ENCODE assay signal across 34 cellular contexts in genomic region chr4:121765941-121766538, GRCh38. TPM values are rescaled to one million over a fixed set of nuclear protein-coding genes. Genes with fewer than 3 reads are reported as not detected.
DNase-seq lines count a peak whose midpoint lies in the region; ATAC-seq, FAIRE-seq and TF ChIP-seq lines count a peak whose summit lies in the region.
"Had no signal": no experiment of that assay in that cellular context is flagged by ENCODE, and none has a peak within 500 bp of the region (broad histone marks: within the 10 kb centered on the region; RNA-seq: fewer than 3 reads in every experiment).

No MANE protein-coding gene starts in this region.

- no peak for TF ChIP-seq RAD21 in K562 (CRISPR knock-in tag; conservative IDR thresholded peaks at IDR 0.05 in 1 of 2, IDR thresholded peaks at IDR 0.05 in 1 of 2)

- CTCF ChIA-PET in K562 (lab: Yijun Ruan, JAX; ENCODE audit: low intra/inter-chr PET ratio): no interaction called here
- CTCF ChIA-PET in A673 (lab: Charles Lee): no interaction called here

- H3K79me2 ChIP-seq in K562 (ENCODE audit: control insufficient read depth, insufficient read depth, low read length) (no peaks in the 10 kb centered on the region), parathyroid adenoma (no peaks in the 10 kb centered on the region)

- no peak for TF ChIP-seq POLR2A in K562 (conservative IDR thresholded peaks at IDR 0.05)
- no peak for TF ChIP-seq POLR2A in gastrocnemius medialis (IDR thresholded peaks at IDR 0.05)

- H3K27ac ChIP-seq in K562 (ENCODE audit: extremely low read depth, low read depth, low read length) (no peak overlapping the region), iPS-18a (ENCODE audit: low read length) (no peak overlapping the region), parathyroid adenoma (no peak overlapping the region), gastrocnemius medialis (no peak overlapping the region), A673 (ENCODE audit: low read depth, low read length, poor library complexity, severe bottlenecking) (no peak overlapping the region)
- H3K27ac ChIP-seq: BLaER1 treated with 17β-estradiol and CSF1 and Interleukin-3, amounts not matched to agents 10 nM and 100 nM; Peyer's patch; right atrium auricular region; upper lobe of left lung had no signal

- H3K9me1 ChIP-seq in K562 (ENCODE audit: control insufficient read depth, insufficient read depth, low read length): no peaks in the 10 kb centered on the region

- H4K20me1 ChIP-seq in K562 (replicated peaks; ENCODE audit: control insufficient read depth, insufficient read depth, low read length): no peaks in the 10 kb centered on the region
- H4K20me1 ChIP-seq: BLaER1 treated with 17β-estradiol and CSF1 and Interleukin-3, amounts not matched to agents 10 nM and 100 nM had no signal

- in situ Hi-C loops in K562 (cut with MboI) (no loop called here), gastrocnemius medialis (cut with MboI; ENCODE audit: low sequenced_read_pairs in 4 of 4) (no loop called here)

- H3K9me3 ChIP-seq in K562 (replicated peaks; ENCODE audit: control insufficient read depth, insufficient read depth, low read depth, low read length): no peaks in the 10 kb centered on the region
- no peaks in the 10 kb centered on the region for H3K9me3 ChIP-seq in iPS-18a (ENCODE audit: control insufficient read depth, low read depth, low read length)
- H3K9me3 ChIP-seq in parathyroid adenoma (ENCODE audit: control insufficient read depth, low read length): no peaks in the 10 kb centered on the region
- H3K9me3 ChIP-seq in gastrocnemius medialis: no peaks in the 10 kb centered on the region
- no peaks in the 10 kb centered on the region for H3K9me3 ChIP-seq in A673 (ENCODE audit: low read depth, low read length, poor library complexity, severe bottlenecking)
- H3K9me3 ChIP-seq: Caco-2, Peyer's patch, right atrium auricular region, upper lobe of left lung had no signal

- H3K36me3 ChIP-seq in K562 (ENCODE audit: control insufficient read depth, insufficient read depth, low read length) (no peaks in the 10 kb centered on the region), iPS-18a (ENCODE audit: control insufficient read depth, low read depth, low read length) (no peaks in the 10 kb centered on the region), parathyroid adenoma (ENCODE audit: control insufficient read depth, insufficient read depth, low read length) (no peaks in the 10 kb centered on the region), gastrocnemius medialis (no peaks in the 10 kb centered on the region), A673 (ENCODE audit: insufficient read depth, low read length, poor library complexity, severe bottlenecking) (no peaks in the 10 kb centered on the region)
- H3K36me3 ChIP-seq: BLaER1 treated with 17β-estradiol and CSF1 and Interleukin-3, amounts not matched to agents 10 nM and 100 nM; Peyer's patch; right atrium auricular region; upper lobe of left lung had no signal

- H3K9ac ChIP-seq in K562 (ENCODE audit: insufficient read depth in 1 of 2, low read depth in 2 of 2, low read length in 2 of 2) (no peak overlapping the region), iPS-18a (ENCODE audit: low read length) (no peak overlapping the region), parathyroid adenoma (no peak overlapping the region)
- H3K9ac ChIP-seq: BLaER1 treated with 17β-estradiol and CSF1 and Interleukin-3, amounts not matched to agents 10 nM and 100 nM had no signal

- H3K4me2 ChIP-seq in K562 (ENCODE audit: insufficient read depth, low read length) (no peak overlapping the region), parathyroid adenoma (ENCODE audit: low read length) (no peak overlapping the region)
- H3K4me2 ChIP-seq: BLaER1 treated with 17β-estradiol and CSF1 and Interleukin-3, amounts not matched to agents 10 nM and 100 nM had no signal

- intact Hi-C loops in K562 (cut with micrococcal nuclease): no loop called here
- intact Hi-C loops in gastrocnemius medialis (cut with DNase I; ENCODE audit: low total_unique reads): no loop called here
- intact Hi-C loops in A673 (cut with micrococcal nuclease; ENCODE audit: unreplicated experiment): no loop called here

- ATAC-seq in K562 (peak; percentile 53), gastrocnemius medialis (no peak)

- TF ChIP-seq CTCF in K562 (IDR thresholded peaks at IDR 0.05 in 2 of 3, conservative IDR thresholded peaks at IDR 0.05 in 1 of 3; ENCODE audit: insufficient read depth in 2 of 3, low read depth in 1 of 3, low read length in 3 of 3): no peak
- no peak for TF ChIP-seq CTCF in parathyroid adenoma (IDR thresholded peaks at IDR 0.05)
- TF ChIP-seq CTCF in gastrocnemius medialis (IDR thresholded peaks at IDR 0.05 in 4 of 5, conservative IDR thresholded peaks at IDR 0.05 in 1 of 5): no peak
- no peak for TF ChIP-seq CTCF in A673 (conservative IDR thresholded peaks at IDR 0.05; ENCODE audit: low read depth, low read length)

- TF ChIP-seq EP300 in K562 (IDR thresholded peaks at IDR 0.05; ENCODE audit: low read length): no peak

- FAIRE-seq in HTR-8/SVneo (lab: Jason Lieb, UNC) (peak; percentile 57), K562 (lab: Jason Lieb, UNC) (no peak)
- FAIRE-seq: bronchial epithelial cell, colon, small intestine had no signal

- POLR2A ChIA-PET in K562 (lab: Yijun Ruan, JAX): interaction anchor here (0.6 to 0.7 kb wide), 2 partner anchors 13 to 54 kb away, joined by 3 to 5 read pairs; no protein-coding TSS in a partner anchor
- POLR2A ChIA-PET in A673 (lab: Charles Lee; ENCODE audit: low non-redundant PET): no interaction called here

- H3K4me1 ChIP-seq in K562 (replicated peaks in 1 of 2; ENCODE audit: control insufficient read depth in 2 of 2, insufficient read depth in 2 of 2, low read length in 2 of 2) (peaks cover 0 to 10% of the 10 kb centered on the region in 2 experiments; a peak in 2 of 5 replicates), iPS-18a (ENCODE audit: control insufficient read depth, low read depth, low read length) (peaks cover 11% of the 10 kb centered on the region), parathyroid adenoma (no peaks in the 10 kb centered on the region), gastrocnemius medialis (peaks cover 0 to 4% of the 10 kb centered on the region in 2 donors), A673 (ENCODE audit: insufficient read depth, low read length, poor library complexity, severe bottlenecking) (no peaks in the 10 kb centered on the region)
- H3K4me1 ChIP-seq: BLaER1 treated with 17β-estradiol and CSF1 and Interleukin-3, amounts not matched to agents 10 nM and 100 nM; Caco-2 had no signal

- DNase-seq in HTR-8/SVneo (ENCODE audit: insufficient read length, low spot score) (no peak), K562 (ENCODE audit: extremely low read depth in 1 of 4, low spot score in 3 of 4) (no peak), gastrocnemius medialis (no peak), A673 (ENCODE audit: low spot score) (no peak), NCI-H2171 treated with DMSO at 0.1 percent for 48 hours (lab: John Stamatoyannopoulos, UW) (no peak)
- DNase-seq: activated CD4-positive, alpha-beta T cell treated with anti-CD3 and anti-CD28 coated beads for 4 hours; activated CD8-positive, alpha-beta memory T cell treated with anti-CD3 and anti-CD28 coated beads for 24 hours; activated effector memory CD4-positive, alpha-beta T cell treated with Interleukin-2 at 50 U/mL for 16 hours; activated T-cell treated with anti-CD3 and anti-CD28 coated beads for 4 hours; Caco-2; DMS79; effector CD8-positive, alpha-beta T cell; GF-D8; Kasumi-1; midbrain; naive B cell; NCI-H1417; NCI-H2029 treated with DMSO at 0.1 percent for 48 hours; NCI-H526; occipital lobe; Peyer's patch; SHP77; small intestine; stimulated activated naive CD4-positive, alpha-beta T cell; upper lobe of left lung had no signal

- no peak overlapping the region for H2AFZ ChIP-seq in K562 (ENCODE audit: low read depth, low read length)
- H2AFZ ChIP-seq in parathyroid adenoma: peak overlapping the region; percentile 75

- no peak overlapping the region for H3K4me3 ChIP-seq in K562
- H3K4me3 ChIP-seq in iPS-18a (ENCODE audit: low read length): peak overlapping the region; percentile 77
- no peak overlapping the region for H3K4me3 ChIP-seq in parathyroid adenoma (ENCODE audit: low read depth, low read length)
- no peak overlapping the region for H3K4me3 ChIP-seq in gastrocnemius medialis
- no peak overlapping the region for H3K4me3 ChIP-seq in A673 (ENCODE audit: low read depth, low read length, poor library complexity, severe bottlenecking)
- H3K4me3 ChIP-seq: BLaER1 treated with 17β-estradiol and CSF1 and Interleukin-3, amounts not matched to agents 10 nM and 100 nM had no signal

- WGBS in K562 (ENCODE audit: insufficient coverage, low coverage, missing lambda C conversion rate): 12% methylated on average over 9 of the region's 9 CpGs

- BruUV-seq in K562 (replicated peaks; lab: Mats Ljungman, UMichigan) (no TSS peak), A673 (replicated peaks; lab: Mats Ljungman, UMichigan) (no TSS peak)

- H3K27me3 ChIP-seq in K562 (ENCODE audit: control insufficient read depth in 2 of 2, insufficient read depth in 2 of 2, low read length in 2 of 2) (peaks cover 41 to 55% of the 10 kb centered on the region in 2 experiments), iPS-18a (ENCODE audit: control insufficient read depth, insufficient read depth, low read length) (peaks cover 64% of the 10 kb centered on the region), parathyroid adenoma (ENCODE audit: control insufficient read depth, insufficient read depth, low read length) (no peaks in the 10 kb centered on the region), gastrocnemius medialis (peaks cover 5 to 30% (median 18%) of the 10 kb centered on the region in 3 donors), A673 (replicated peaks; ENCODE audit: insufficient read depth, low read depth, low read length, poor library complexity) (peaks cover 5% of the 10 kb centered on the region)
- H3K27me3 ChIP-seq: BLaER1 treated with 17β-estradiol and CSF1 and Interleukin-3, amounts not matched to agents 10 nM and 100 nM; right atrium auricular region had no signal

RNA-seq across cellular contexts. Expression of gene SMIM43, which starts 1.1 kb away (rescaled TPM):
- total RNA-seq in K562 (2011; cell fraction: chromatin; rRNA removed; ENCODE audit: low replicate concordance): not detected in 2 replicates
- total RNA-seq in K562 (2011; cell fraction: nucleolus; rRNA removed): not detected in 2 replicates
- total RNA-seq in K562 (2011; cell fraction: nucleoplasm; rRNA removed): not detected in 2 replicates
- not detected in 2 replicates for total RNA-seq in K562 (2014; rRNA removed)
- not detected in 2 replicates for total RNA-seq in K562 (2014; rRNA removed; fragmentation: Illumina TruSeq; extraction: Trizol)
- not detected in 2 replicates for total RNA-seq in K562 (2015; rRNA removed; fragmentation: Illumina TruSeq; extraction: Trizol)
- total RNA-seq in K562 (2021): not detected in 2 replicates
- polyA plus RNA-seq in K562 (2011; rRNA removed): not detected in 2 replicates
- polyA plus RNA-seq in K562 (2011; cell fraction: cytosol; rRNA removed): not detected in 2 replicates
- not detected in 2 replicates for polyA plus RNA-seq in K562 (2011; cell fraction: nucleus; rRNA removed)
- not detected in 2 replicates for polyA plus RNA-seq in K562 (2012)
- not detected in 2 replicates for polyA plus RNA-seq in K562 (2014; fragmentation: Illumina TruSeq; extraction: Trizol)
- polyA plus RNA-seq in K562 (2014; fragmentation: Nextera tagmentation; extraction: Ambion mirVana): not detected
- not detected in 2 replicates for polyA plus RNA-seq in K562 (2014; rRNA removed)
- not detected in 2 replicates for polyA minus RNA-seq in K562 (2011; rRNA and poly(A)+ RNA removed)
- polyA minus RNA-seq in K562 (2011; cell fraction: cytosol; rRNA and poly(A)+ RNA removed): not detected in 2 replicates
- not detected in 2 replicates for polyA minus RNA-seq in K562 (2011; cell fraction: nucleus; rRNA and poly(A)+ RNA removed)
- not detected for total RNA-seq in gastrocnemius medialis
- total RNA-seq in A673 (2021): 0.37 and 0.45 TPM in 2 replicates
- total RNA-seq: Caco-2, HT1080, kidney epithelial cell, lower leg skin, Peyer's patch, right atrium auricular region, upper lobe of left lung had no signal

RNA-seq across cellular contexts. Expression of gene EXOSC9, which starts 35.1 kb away (rescaled TPM):
- total RNA-seq in K562 (2011; cell fraction: chromatin; rRNA removed; ENCODE audit: low replicate concordance): 51.5 and 75.8 TPM in 2 replicates
- 31.0 and 31.2 TPM in 2 replicates for total RNA-seq in K562 (2011; cell fraction: nucleolus; rRNA removed)
- total RNA-seq in K562 (2011; cell fraction: nucleoplasm; rRNA removed): 29.8 and 46.2 TPM in 2 replicates
- total RNA-seq in K562 (2014; rRNA removed) (70.2 and 89.5 TPM in 2 replicates), K562 (2014; rRNA removed; fragmentation: Illumina TruSeq; extraction: Trizol) (118 and 143 TPM in 2 replicates), K562 (2015; rRNA removed; fragmentation: Illumina TruSeq; extraction: Trizol) (103 and 111 TPM in 2 replicates), K562 (2021) (64.7 and 68.0 TPM in 2 replicates), gastrocnemius medialis (10 to 100 TPM; 13.4 to 28.8 (median 19.9) TPM), A673 (2021) (79.0 and 79.8 TPM in 2 replicates)
- polyA plus RNA-seq in K562 (2011; rRNA removed) (92.7 and 115 TPM in 2 replicates), K562 (2014; fragmentation: Illumina TruSeq; extraction: Trizol) (121 and 130 TPM in 2 replicates), K562 (2014; fragmentation: Nextera tagmentation; extraction: Ambion mirVana) (100 to 1,000 TPM; 157 to 166 TPM), K562 (2014; rRNA removed) (100 and 105 TPM in 2 replicates)
- 22.9 and 38.9 TPM in 2 replicates for polyA plus RNA-seq in K562 (2011; cell fraction: cytosol; rRNA removed)
- 47.5 and 67.6 TPM in 2 replicates for polyA plus RNA-seq in K562 (2011; cell fraction: nucleus; rRNA removed)
- polyA plus RNA-seq in K562 (2012): 50.3 and 74.6 TPM in 2 replicates
- polyA minus RNA-seq in K562 (2011; rRNA and poly(A)+ RNA removed): 114 and 134 TPM in 2 replicates
- polyA minus RNA-seq in K562 (2011; cell fraction: cytosol; rRNA and poly(A)+ RNA removed): 31.6 and 57.5 TPM in 2 replicates
- 42.5 and 63.4 TPM in 2 replicates for polyA minus RNA-seq in K562 (2011; cell fraction: nucleus; rRNA and poly(A)+ RNA removed)

RNA-seq across cellular contexts. Expression of gene CCNA2, which starts 57.6 kb away (rescaled TPM):
- 15.4 and 28.6 TPM in 2 replicates for total RNA-seq in K562 (2011; cell fraction: chromatin; rRNA removed; ENCODE audit: low replicate concordance)
- 22.8 and 24.7 TPM in 2 replicates for total RNA-seq in K562 (2011; cell fraction: nucleolus; rRNA removed)
- 26.8 and 30.0 TPM in 2 replicates for total RNA-seq in K562 (2011; cell fraction: nucleoplasm; rRNA removed)
- 154 and 173 TPM in 2 replicates for total RNA-seq in K562 (2014; rRNA removed)
- 197 and 225 TPM in 2 replicates for total RNA-seq in K562 (2014; rRNA removed; fragmentation: Illumina TruSeq; extraction: Trizol)
- total RNA-seq in K562 (2015; rRNA removed; fragmentation: Illumina TruSeq; extraction: Trizol): 174 and 190 TPM in 2 replicates
- 147 TPM in 2 replicates for total RNA-seq in K562 (2021)
- polyA plus RNA-seq in K562 (2011; rRNA removed): 141 and 192 TPM in 2 replicates
- 89.4 and 97.5 TPM in 2 replicates for polyA plus RNA-seq in K562 (2011; cell fraction: cytosol; rRNA removed)
- 36.4 and 53.0 TPM in 2 replicates for polyA plus RNA-seq in K562 (2011; cell fraction: nucleus; rRNA removed)
- 99.1 and 103 TPM in 2 replicates for polyA plus RNA-seq in K562 (2012)
- polyA plus RNA-seq in K562 (2014; fragmentation: Illumina TruSeq; extraction: Trizol): 162 and 194 TPM in 2 replicates
- 10 to 100 TPM; 37.1 to 47.8 TPM for polyA plus RNA-seq in K562 (2014; fragmentation: Nextera tagmentation; extraction: Ambion mirVana)
- polyA plus RNA-seq in K562 (2014; rRNA removed): 110 and 122 TPM in 2 replicates
- 207 and 226 TPM in 2 replicates for polyA minus RNA-seq in K562 (2011; rRNA and poly(A)+ RNA removed)
- polyA minus RNA-seq in K562 (2011; cell fraction: cytosol; rRNA and poly(A)+ RNA removed): 92.9 and 104 TPM in 2 replicates
- polyA minus RNA-seq in K562 (2011; cell fraction: nucleus; rRNA and poly(A)+ RNA removed): 25.4 and 41.9 TPM in 2 replicates
- total RNA-seq in gastrocnemius medialis: under 1 TPM in 3 of 4 donors, not detected in 1; 0.20 to 0.60 (median 0.36) TPM
- total RNA-seq in A673 (2021): 99.0 and 105 TPM in 2 replicates

Comparison
In these comparisons a context has a peak if more than half of its experiments do, and no peak if none do; other contexts are left out.
1. RNA of gene CCNA2, which starts 57.6 kb away (total RNA-seq): 15.4 to 225 TPM in K562 and 99.0 to 105 TPM in A673; 0.20 to 0.60 TPM in gastrocnemius medialis; every median in the first group is over 10 times any median in the second.